25 cellular contexts compared by ENCODE assay signal in the genomic region with DNA sequence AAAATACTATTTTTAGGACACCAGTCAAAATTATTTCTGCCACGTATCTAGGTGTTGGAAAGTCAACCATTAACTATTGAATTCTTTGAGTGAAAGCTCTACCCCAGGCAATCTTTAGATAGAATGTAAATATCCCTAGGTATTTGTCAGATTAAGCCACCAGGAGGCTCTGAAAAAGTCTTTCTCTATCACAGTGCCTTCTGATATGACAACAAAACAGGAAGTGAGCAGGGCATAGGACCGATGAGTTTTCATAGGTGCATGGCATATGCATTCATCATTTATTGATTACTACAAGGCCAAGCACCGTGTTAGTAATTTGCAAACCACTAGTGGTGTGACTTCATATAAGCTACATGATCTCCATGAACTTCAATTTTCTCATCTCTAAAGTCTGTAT.
"Had no signal": no experiment of that assay in that cellular context is flagged by ENCODE, and none has a peak within 500 bp of the region (broad histone marks: within the 10 kb centered on the region; RNA-seq: fewer than 3 reads in every experiment).

No MANE protein-coding gene starts in this region.

- DNase-seq: activated CD4-positive, alpha-beta T cell treated with anti-CD3 and anti-CD28 coated beads, Interleukin-2, amount 50 U/mL, for 1 hour; activated CD4-positive, CD25-positive, alpha-beta regulatory T cell treated with anti-CD3 and anti-CD28 coated beads, Interleukin-2, amount 50 U/mL, for 72 hours; activated CD8-positive, alpha-beta memory T cell treated with anti-CD3 and anti-CD28 coated beads for 24 hours; activated CD8-positive, alpha-beta memory T cell treated with anti-CD3 and anti-CD28 coated beads, Interleukin-2, amount 50 U/mL, for 48 hours; activated effector memory CD4-positive, alpha-beta T cell treated with anti-CD3 and anti-CD28 coated beads, Interleukin-2, amount 50 U/mL, for 16 hours; activated naive CD4-positive, alpha-beta T cell treated with anti-CD3 and anti-CD28 coated beads, Interleukin-2, amount 50 U/mL, for 16 hours; activated T-cell treated with anti-CD3 and anti-CD28 coated beads, Interleukin-2, amount 50 U/mL, for 48 hours; aorta; brain microvascular endothelial cell; central memory CD4-positive, alpha-beta T cell; dorsolateral prefrontal cortex; foreskin fibroblast; glutamatergic neuron; hippocampal formation; left cardiac atrium; mesenchymal stem cell; naive thymus-derived CD4-positive, alpha-beta T cell; right lobe of liver; small intestine; stimulated activated CD4-positive, alpha-beta T cell treated with anti-CD3 and anti-CD28 coated beads, Interleukin-15, amount 100 ng/mL, for 24 hours; stimulated activated CD4-positive, alpha-beta T cell treated with anti-CD3 and anti-CD28 coated beads, Interleukin-2, amount 100 ng/mL, for 48 hours; stomach; testis; upper lobe of left lung had no signal

- H3K27ac ChIP-seq: brain microvascular endothelial cell, dorsolateral prefrontal cortex, epithelial cell of prostate, right lobe of liver, stomach, testis, upper lobe of left lung had no signal

- H3K4me1 ChIP-seq: right lobe of liver, testis, upper lobe of left lung had no signal

- H3K27ac Mint-ChIP-seq: naive thymus-derived CD4-positive, alpha-beta T cell had no signal

- H3K27me3 ChIP-seq: brain microvascular endothelial cell, right lobe of liver, testis, upper lobe of left lung had no signal

- ATAC-seq: left cardiac atrium; naive thymus-derived CD4-positive, alpha-beta T cell; right lobe of liver had no signal

- H3K4me3 Mint-ChIP-seq: naive thymus-derived CD4-positive, alpha-beta T cell had no signal

- H3K36me3 ChIP-seq: brain microvascular endothelial cell, right lobe of liver, stomach, upper lobe of left lung had no signal

- H3K4me3 ChIP-seq: dorsolateral prefrontal cortex, right lobe of liver, stomach, testis, upper lobe of left lung had no signal

- H3K36me3 Mint-ChIP-seq: naive thymus-derived CD4-positive, alpha-beta T cell had no signal

- H3K9me3 ChIP-seq: right lobe of liver, stomach, testis, upper lobe of left lung had no signal
